In the genomic region with DNA sequence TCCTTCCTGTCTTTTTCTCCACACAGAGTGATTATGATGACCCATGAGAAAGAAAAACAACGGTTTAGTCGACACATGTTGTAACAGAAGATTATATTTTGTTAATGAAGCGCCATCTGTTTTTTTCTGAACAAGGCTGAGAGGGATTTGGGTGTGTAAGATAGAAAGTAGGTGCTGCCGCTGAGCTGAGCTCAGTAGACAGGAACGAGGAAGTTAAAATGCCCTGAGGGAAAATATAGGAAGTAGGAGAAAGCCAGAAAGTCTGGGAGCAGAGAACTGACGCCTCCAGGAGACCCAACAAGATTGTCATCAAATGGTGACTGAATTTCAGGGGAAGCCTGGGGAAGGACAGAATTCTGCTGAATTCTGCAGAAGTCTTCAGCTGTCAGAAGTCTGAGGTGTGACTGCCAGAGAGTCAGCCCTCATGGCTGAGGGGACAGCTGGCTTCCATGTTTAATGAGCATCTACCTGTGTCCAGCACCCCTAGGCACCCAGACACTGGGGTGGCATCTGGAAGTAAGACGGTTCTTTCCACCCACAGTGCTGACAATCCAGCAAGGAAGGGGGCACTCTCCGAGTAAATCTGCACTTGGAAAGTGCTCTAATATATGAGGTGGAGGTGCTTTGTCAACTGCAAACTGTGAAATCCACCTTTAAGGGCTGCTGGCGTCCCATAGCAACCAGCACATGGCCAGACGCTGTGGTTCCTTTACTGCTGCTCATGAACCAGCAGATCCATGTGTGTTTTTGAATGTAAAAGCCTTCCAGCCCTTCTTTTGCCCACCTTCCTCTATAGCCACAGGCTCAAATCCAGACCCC, we compare ENCODE assay signal across 8 cellular contexts. TPM values are rescaled to one million over a fixed set of nuclear protein-coding genes. Genes with fewer than 3 reads are reported as not detected.
DNase-seq lines count a peak whose midpoint lies in the region; ATAC-seq, FAIRE-seq and TF ChIP-seq lines count a peak whose summit lies in the region.

No MANE protein-coding gene starts in this region.

- no peaks in the 10 kb centered on the region for H4K20me1 ChIP-seq in MM.1S (ENCODE audit: insufficient read depth, low read length)

- H3K9me3 ChIP-seq in pancreas (no peaks in the 10 kb centered on the region), MM.1S (replicated peaks; ENCODE audit: insufficient read depth, low read length) (no peaks in the 10 kb centered on the region)

- no peak overlapping the region for H2AFZ ChIP-seq in MM.1S (ENCODE audit: low read length)

- H3K27me3 ChIP-seq in pancreas = no peaks in the 10 kb centered on the region
- H3K27me3 ChIP-seq in MM.1S (replicated peaks; ENCODE audit: insufficient read depth, low read length) = peaks cover 15% of the 10 kb centered on the region

- WGBS in pancreas, 2 donors = 25 to 33% methylated on average over 10 of the region's 10 CpGs

- ATAC-seq in pancreas (peak; percentile 83 to 85 (median 84)), GM19395 (IDR thresholded peaks at IDR 0.05; ENCODE audit: unreplicated experiment) (no peak)

- H3K36me3 Mint-ChIP-seq in activated naive CD4-positive, alpha-beta T cell treated with anti-CD3 and anti-CD28 coated beads for 36 hours (ENCODE audit: low read depth) = no peaks in the 10 kb centered on the region

- no peaks in the 10 kb centered on the region for H3K9me2 ChIP-seq in MM.1S (replicated peaks; ENCODE audit: insufficient read depth, low read length)

- CTCF ChIA-PET in activated naive CD4-positive, alpha-beta T cell treated with anti-CD3 and anti-CD28 coated beads for 36 hours (lab: Charles Lee) = no interaction called here

- no peak overlapping the region for H3K9ac ChIP-seq in MM.1S (ENCODE audit: low read length)

- H3K27ac Mint-ChIP-seq in activated naive CD4-positive, alpha-beta T cell treated with anti-CD3 and anti-CD28 coated beads for 36 hours = no peak overlapping the region

- H3K27me3 Mint-ChIP-seq in activated naive CD4-positive, alpha-beta T cell treated with anti-CD3 and anti-CD28 coated beads for 36 hours (ENCODE audit: low read depth) = peaks cover 2% of the 10 kb centered on the region

- H3K4me1 ChIP-seq in pancreas = peaks cover 0 to 22% (median 0%) of the 10 kb centered on the region in 3 donors
- no peaks in the 10 kb centered on the region for H3K4me1 ChIP-seq in MM.1S (ENCODE audit: low read length)

- no peaks in the 10 kb centered on the region for H3K4me1 Mint-ChIP-seq in activated naive CD4-positive, alpha-beta T cell treated with anti-CD3 and anti-CD28 coated beads for 36 hours (ENCODE audit: low read depth)

- H3K79me2 ChIP-seq in MM.1S (ENCODE audit: low read length) = no peaks in the 10 kb centered on the region

- intact Hi-C loops in pancreas (cut with DNase I) = no loop called here
- intact Hi-C loops in activated naive CD4-positive, alpha-beta T cell treated with anti-CD3 and anti-CD28 coated beads for 36 hours (cut with micrococcal nuclease) = no loop called here

- no peak for TF ChIP-seq CTCF in pancreas (IDR thresholded peaks at IDR 0.05)
- TF ChIP-seq CTCF in MM.1S (IDR thresholded peaks at IDR 0.05; ENCODE audit: low read length) = no peak

- no peak overlapping the region for H3K4me2 ChIP-seq in MM.1S (ENCODE audit: low read depth, low read length)

- no peaks in the 10 kb centered on the region for H3K9me3 Mint-ChIP-seq in activated naive CD4-positive, alpha-beta T cell treated with anti-CD3 and anti-CD28 coated beads for 36 hours

- H3K27ac ChIP-seq in epithelial cell of prostate (peak overlapping the region; percentile 87), pancreas (peak overlapping the region; percentile 73 to 88 (median 77)), MM.1S (ENCODE audit: low read length) (no peak overlapping the region)

- DNase-seq in DMS153 (lab: John Stamatoyannopoulos, UW) (peak; percentile 41), NCI-H82 (lab: John Stamatoyannopoulos, UW) (peak; percentile 63), epithelial cell of prostate (ENCODE audit: low read depth, low spot score) (no peak), pancreas (no peak), NCI-H1436 (lab: John Stamatoyannopoulos, UW) (no peak), MM.1S (no peak)
- no peak for DNase-seq in activated naive CD4-positive, alpha-beta T cell treated with anti-CD3 and anti-CD28 coated beads for 36 hours

- no peaks in the 10 kb centered on the region for H3F3A ChIP-seq in MM.1S (ENCODE audit: insufficient read depth, low read length)

- H3K36me3 ChIP-seq in pancreas = no peaks in the 10 kb centered on the region
- H3K36me3 ChIP-seq in MM.1S (replicated peaks; ENCODE audit: insufficient read depth, low read length) = no peaks in the 10 kb centered on the region

- FAIRE-seq in pancreas (lab: Jason Lieb, UNC) = no peak

- H3K4me3 ChIP-seq in pancreas (no peak overlapping the region), MM.1S (ENCODE audit: low read length) (no peak overlapping the region)

- H3K4me3 Mint-ChIP-seq in activated naive CD4-positive, alpha-beta T cell treated with anti-CD3 and anti-CD28 coated beads for 36 hours = no peak overlapping the region

RNA-seq across cellular contexts. Expression of gene TSPAN15, which starts 12.5 kb away (rescaled TPM):
- 10 to 100 TPM; 10.9 to 49.2 (median 13.5) TPM for total RNA-seq in pancreas
- polyA plus RNA-seq in pancreas = 10 to 100 TPM; 20.2 to 28.6 TPM
- 1 to 10 TPM in 1 of 2 experiments, under 1 TPM in 1; 0.72 to 1.1 TPM for total RNA-seq in activated naive CD4-positive, alpha-beta T cell treated with anti-CD3 and anti-CD28 coated beads for 36 hours

RNA-seq across cellular contexts. Expression of gene TACR2, which starts 22.0 kb away (rescaled TPM):
- under 1 TPM in 4 of 6 donors, not detected in 2; 0.12 to 0.28 (median 0.18) TPM for total RNA-seq in pancreas
- under 1 TPM; 0.14 to 0.15 TPM for polyA plus RNA-seq in pancreas
- not detected for total RNA-seq in activated naive CD4-positive, alpha-beta T cell treated with anti-CD3 and anti-CD28 coated beads for 36 hours

Comparison
In these comparisons a context has a peak if more than half of its experiments do, and no peak if none do; other contexts are left out.
1. DNase-seq: peak in DMS153 (single experiment) and NCI-H82 (single experiment); none in epithelial cell of prostate (single experiment), pancreas (0 of 6), activated naive CD4-positive, alpha-beta T cell treated with anti-CD3 and anti-CD28 coated beads for 36 hours (single experiment), NCI-H1436 (single experiment) and MM.1S (single experiment).
2. RNA of gene TSPAN15, which starts 12.5 kb away (total RNA-seq): 10.9 to 49.2 TPM in pancreas; 0.72 to 1.1 TPM in activated naive CD4-positive, alpha-beta T cell treated with anti-CD3 and anti-CD28 coated beads for 36 hours; every median in the first group is over 4 times any median in the second.